In the genomic region with DNA sequence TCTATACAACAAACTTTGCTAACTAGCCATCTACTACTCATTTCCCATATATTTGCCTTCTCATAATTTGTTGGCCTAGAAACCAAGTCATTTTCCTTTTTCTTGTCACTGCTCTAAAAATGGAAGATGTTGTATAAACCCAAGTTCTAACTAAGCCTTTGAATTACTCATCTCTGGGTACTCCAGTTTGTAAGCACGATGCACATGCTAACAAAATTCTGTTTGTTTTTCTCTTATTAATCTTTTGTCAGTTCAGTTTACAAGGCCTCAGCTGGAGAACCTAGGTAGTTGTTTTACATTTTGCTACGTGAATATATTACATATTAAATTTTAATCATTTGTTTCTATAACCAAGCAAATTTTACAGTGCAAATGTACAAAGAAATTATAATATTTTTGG, we compare ENCODE assay signal across 23 cellular contexts.
"Had no signal": no experiment of that assay in that cellular context is flagged by ENCODE, and none has a peak within 500 bp of the region (broad histone marks: within the 10 kb centered on the region; RNA-seq: fewer than 3 reads in every experiment).

No MANE protein-coding gene starts in this region.

- H3K27me3 ChIP-seq: ovary, right atrium auricular region, right lobe of liver, tibial nerve, uterus had no signal

- H3K9me3 ChIP-seq: left ventricle myocardium inferior, ovary, right atrium auricular region, tibial nerve, uterus had no signal

- H3K36me3 ChIP-seq: left ventricle myocardium inferior, ovary, right atrium auricular region, right lobe of liver, tibial nerve, uterus had no signal

- H3K27ac ChIP-seq: left ventricle myocardium inferior, ovary, right atrium auricular region, right lobe of liver, tibial nerve, uterus had no signal

- H3K4me2 ChIP-seq: smooth muscle cell had no signal

- H3K4me3 ChIP-seq: left ventricle myocardium inferior, lung, ovary, right atrium auricular region, right lobe of liver, smooth muscle cell, tibial nerve, uterus had no signal

- ATAC-seq: left colon; naive thymus-derived CD4-positive, alpha-beta T cell; natural killer cell treated with Interleukin-12 subunit alpha and Interleukin-12 subunit beta and Interleukin-15 and Interleukin-18, amount 100 ng/mL, for 72 hours; right lobe of liver; stimulated activated memory B cell treated with anti-CD40 and anti-IgM and Interleukin-4, amounts not matched to agents 10 μg/mL and 1 μg/mL and 100 μg/mL, for 72 hours; stimulated activated naive CD8-positive, alpha-beta T cell treated with anti-CD3 and anti-CD28 coated beads, Interleukin-15, amount 100 ng/mL, for 72 hours had no signal

- H3K4me1 ChIP-seq: left ventricle myocardium inferior, right atrium auricular region, right lobe of liver, tibial nerve, uterus had no signal

- DNase-seq: hypothalamus; immature natural killer cell; kidney; left colon; left ventricle myocardium inferior; mesendoderm; naive thymus-derived CD4-positive, alpha-beta T cell; ovary; right lobe of liver; stimulated activated CD4-positive, alpha-beta T cell treated with anti-CD3 and anti-CD28 coated beads, Interleukin-1b, Interleukin-23, amount 100 ng/mL, for 48 hours; stimulated activated CD4-positive, alpha-beta T cell treated with anti-CD3 and anti-CD28 coated beads, Interleukin-2, amount 100 ng/mL, for 48 hours; stimulated activated CD4-positive, alpha-beta T cell treated with anti-CD3 and anti-CD28 coated beads, Interleukin-4, amount 100 ng/mL, for 4 hours; stimulated activated CD8-positive, alpha-beta memory T cell treated with anti-CD3 and anti-CD28 coated beads, Interleukin-4, amount 100 ng/mL, for 48 hours; stimulated activated naive CD4-positive, alpha-beta T cell treated with Interleukin-2 at 50 U/mL for 16 hours; stimulated activated naive CD8-positive, alpha-beta T cell treated with anti-CD3 and anti-CD28 coated beads, Interleukin-15, amount 100 ng/mL, for 72 hours; substantia nigra; uterus had no signal
